1 cellular context compared by ENCODE assay signal in genomic region chr15:101466188-101466587, GRCh38.
TF ChIP-seq lines count a peak whose summit lies in the region.

No MANE protein-coding gene starts in this region.

TF ChIP-seq in HEK293, 187 proteins besides CTCF, POLR2A, EP300 and RAD21 (continued from another document):
- no peak for TF ChIP-seq INSM2 (tag by site-specific recombination; IDR thresholded peaks at IDR 0.05)
- TF ChIP-seq ZNF610 (tag by site-specific recombination; IDR thresholded peaks at IDR 0.05; ENCODE audit: borderline replicate concordance): no peak
- no peak for TF ChIP-seq GLIS1 (tag by site-specific recombination; IDR thresholded peaks at IDR 0.05)
- TF ChIP-seq SETDB1 (IDR thresholded peaks at IDR 0.05; ENCODE audit: insufficient read length, low read length): peak; percentile 62
- TF ChIP-seq ZSCAN16 (tag by site-specific recombination; IDR thresholded peaks at IDR 0.05): no peak
- TF ChIP-seq ELK4 (IDR thresholded peaks at IDR 0.05; ENCODE audit: borderline replicate concordance, low read depth, low read length): no peak
- no peak for TF ChIP-seq FEZF1 (tag by site-specific recombination; IDR thresholded peaks at IDR 0.05)
- no peak for TF ChIP-seq KLF16 (tag by site-specific recombination; IDR thresholded peaks at IDR 0.05)
- TF ChIP-seq ZNF76 (tag by site-specific recombination; IDR thresholded peaks at IDR 0.05; ENCODE audit: borderline replicate concordance, low read depth): no peak
- no peak for TF ChIP-seq KLF7 (tag by site-specific recombination; IDR thresholded peaks at IDR 0.05; ENCODE audit: borderline replicate concordance)
- no peak for TF ChIP-seq ZNF423 (tag by site-specific recombination; IDR thresholded peaks at IDR 0.05)
- TF ChIP-seq ZNF654 (tag by site-specific recombination; IDR thresholded peaks at IDR 0.05; ENCODE audit: low read depth): no peak
- no peak for TF ChIP-seq ZNF214 (tag by site-specific recombination; IDR thresholded peaks at IDR 0.05; ENCODE audit: borderline replicate concordance)
- no peak for TF ChIP-seq ZBTB1 (tag by site-specific recombination; IDR thresholded peaks at IDR 0.05)
- TF ChIP-seq ZNF791 (tag by site-specific recombination; IDR thresholded peaks at IDR 0.05): no peak
- no peak for TF ChIP-seq ZNF223 (tag by site-specific recombination; IDR thresholded peaks at IDR 0.05)
- TF ChIP-seq ZNF280D (tag by site-specific recombination; IDR thresholded peaks at IDR 0.05): no peak
- peak; percentile 40; the same call in 1 of the 2 replicates for TF ChIP-seq TRIM28 (IDR thresholded peaks at IDR 0.05; ENCODE audit: borderline replicate concordance, low read length)
